In genomic region chr6:11028959-11029358, GRCh38 we compare ENCODE assay signal across 5 cellular contexts.
"Had no signal": no experiment of that assay in that cellular context is flagged by ENCODE, and none has a peak within 500 bp of the region (broad histone marks: within the 10 kb centered on the region; RNA-seq: fewer than 3 reads in every experiment).

No MANE protein-coding gene starts in this region.

- H3K4me3 ChIP-seq: GM23338, K562 had no signal

- DNase-seq: H9, HCEC 1CT had no signal

- ATAC-seq: GM23338, K562 had no signal

- H3K4me2 ChIP-seq: GM23338 had no signal

- FAIRE-seq: H1, K562 had no signal

- H2AFZ ChIP-seq: GM23338 had no signal
